In genomic region chr12:122976648-122976975, GRCh38 we compare ENCODE assay signal across 11 cellular contexts. TPM values are rescaled to one million over a fixed set of nuclear protein-coding genes. Genes with fewer than 3 reads are reported as not detected.
DNase-seq lines count a peak whose midpoint lies in the region; ATAC-seq lines count a peak whose summit lies in the region.
"Had no signal": no experiment of that assay in that cellular context is flagged by ENCODE, and none has a peak within 500 bp of the region (broad histone marks: within the 10 kb centered on the region; RNA-seq: fewer than 3 reads in every experiment).

No MANE protein-coding gene starts in this region.

- H3K9me3 ChIP-seq in iPS-15b (ENCODE audit: control insufficient read depth, insufficient read depth, low read length) (no peaks in the 10 kb centered on the region), stomach smooth muscle (ENCODE audit: control insufficient read depth in 2 of 2, low read length in 2 of 2) (no peaks in the 10 kb centered on the region)
- H3K9me3 ChIP-seq: sigmoid colon had no signal

- no peaks in the 10 kb centered on the region for H3K9me3 Mint-ChIP-seq in activated naive CD4-positive, alpha-beta T cell treated with anti-CD3 and anti-CD28 coated beads, Interleukin-2, amount 10 ng/mL, durations not matched to agents 7 days and 5 days
- H3K9me3 Mint-ChIP-seq in activated naive CD4-positive, alpha-beta T cell treated with anti-CD3 and anti-CD28 coated beads, Interleukin-2, amount 50 U/mL, for 72 hours = no peaks in the 10 kb centered on the region
- no peaks in the 10 kb centered on the region for H3K9me3 Mint-ChIP-seq in activated CD8-positive, alpha-beta T cell treated with anti-CD3 and anti-CD28 coated beads, Interleukin-2, amount 10 ng/mL, durations not matched to agents 7 days and 5 days (ENCODE audit: insufficient read depth)

- DNase-seq in activated naive CD4-positive, alpha-beta T cell treated with anti-CD3 and anti-CD28 coated beads, Interleukin-2, amount 10 ng/mL, durations not matched to agents 7 days and 5 days = no peak
- no peak for DNase-seq in activated naive CD4-positive, alpha-beta T cell treated with anti-CD3 and anti-CD28 coated beads, Interleukin-2, amount 50 U/mL, for 72 hours (ENCODE audit: low spot score in 2 of 2)
- DNase-seq in activated CD8-positive, alpha-beta T cell treated with anti-CD3 and anti-CD28 coated beads, Interleukin-2, amount 10 ng/mL, durations not matched to agents 7 days and 5 days = no peak
- no peak for DNase-seq in NCI-H1694 (lab: John Stamatoyannopoulos, UW)
- DNase-seq in middle frontal gyrus (ENCODE audit: extremely low spot score, low spot score) = no peak
- DNase-seq: NCI-H1436 treated with DMSO at 0.1 percent for 48 hours, SHP77, sigmoid colon had no signal

- H3K27me3 ChIP-seq in iPS-15b (ENCODE audit: control insufficient read depth, insufficient read depth, low read length) = no peaks in the 10 kb centered on the region
- no peaks in the 10 kb centered on the region for H3K27me3 ChIP-seq in stomach smooth muscle (ENCODE audit: control insufficient read depth in 1 of 2, insufficient read depth in 2 of 2, low read length in 2 of 2)
- H3K27me3 ChIP-seq: sigmoid colon had no signal

- H3K27me3 Mint-ChIP-seq in activated naive CD4-positive, alpha-beta T cell treated with anti-CD3 and anti-CD28 coated beads, Interleukin-2, amount 10 ng/mL, durations not matched to agents 7 days and 5 days = peaks cover 7% of the 10 kb centered on the region
- no peaks in the 10 kb centered on the region for H3K27me3 Mint-ChIP-seq in activated CD8-positive, alpha-beta T cell treated with anti-CD3 and anti-CD28 coated beads, Interleukin-2, amount 10 ng/mL, durations not matched to agents 7 days and 5 days (ENCODE audit: low read depth)

- H3K9ac ChIP-seq in iPS-15b (ENCODE audit: low read depth, low read length) (peak overlapping the region; percentile 5), stomach smooth muscle (ENCODE audit: low read length in 2 of 2) (peak overlapping the region; percentile 22 to 96)

- no peak overlapping the region for H3K27ac ChIP-seq in stomach smooth muscle (ENCODE audit: low read length)

- H3K4me1 ChIP-seq in iPS-15b (ENCODE audit: control insufficient read depth, insufficient read depth, low read length) (peaks cover 3% of the 10 kb centered on the region), stomach smooth muscle (ENCODE audit: control insufficient read depth, insufficient read depth, low read length) (peaks cover 49% of the 10 kb centered on the region)

- peaks cover 52% of the 10 kb centered on the region for H3K4me1 Mint-ChIP-seq in activated naive CD4-positive, alpha-beta T cell treated with anti-CD3 and anti-CD28 coated beads, Interleukin-2, amount 10 ng/mL, durations not matched to agents 7 days and 5 days
- peaks cover 49% of the 10 kb centered on the region for H3K4me1 Mint-ChIP-seq in activated CD8-positive, alpha-beta T cell treated with anti-CD3 and anti-CD28 coated beads, Interleukin-2, amount 10 ng/mL, durations not matched to agents 7 days and 5 days (ENCODE audit: low read depth)

- H3K36me3 Mint-ChIP-seq in activated naive CD4-positive, alpha-beta T cell treated with anti-CD3 and anti-CD28 coated beads, Interleukin-2, amount 10 ng/mL, durations not matched to agents 7 days and 5 days = peaks cover 11% of the 10 kb centered on the region
- H3K36me3 Mint-ChIP-seq in activated naive CD4-positive, alpha-beta T cell treated with anti-CD3 and anti-CD28 coated beads, Interleukin-2, amount 50 U/mL, for 72 hours = peaks cover 13 to 18% of the 10 kb centered on the region in 2 donors
- peaks cover 18% of the 10 kb centered on the region for H3K36me3 Mint-ChIP-seq in activated CD8-positive, alpha-beta T cell treated with anti-CD3 and anti-CD28 coated beads, Interleukin-2, amount 10 ng/mL, durations not matched to agents 7 days and 5 days (ENCODE audit: low read depth)

- peak overlapping the region; percentile 45 for H3K27ac Mint-ChIP-seq in activated naive CD4-positive, alpha-beta T cell treated with anti-CD3 and anti-CD28 coated beads, Interleukin-2, amount 10 ng/mL, durations not matched to agents 7 days and 5 days
- peak overlapping the region in 1 of 2 donors; percentile 36 for H3K27ac Mint-ChIP-seq in activated naive CD4-positive, alpha-beta T cell treated with anti-CD3 and anti-CD28 coated beads, Interleukin-2, amount 50 U/mL, for 72 hours
- no peak overlapping the region for H3K27ac Mint-ChIP-seq in activated CD8-positive, alpha-beta T cell treated with anti-CD3 and anti-CD28 coated beads, Interleukin-2, amount 10 ng/mL, durations not matched to agents 7 days and 5 days

- H3K36me3 ChIP-seq in iPS-15b (ENCODE audit: control insufficient read depth, insufficient read depth, low read length) (peaks cover 7% of the 10 kb centered on the region), stomach smooth muscle (ENCODE audit: control insufficient read depth in 2 of 2, insufficient read depth in 2 of 2, low read length in 2 of 2) (peaks cover 0 to 9% of the 10 kb centered on the region in 2 donors)

- POLR2A ChIA-PET in activated CD8-positive, alpha-beta T cell treated with anti-CD3 and anti-CD28 coated beads, Interleukin-2, amount 10 ng/mL, durations not matched to agents 7 days and 5 days (lab: Charles Lee) = interaction anchor here (1.1 to 3.0 kb wide), 2 partner anchors 99 to 130 kb away, joined by 4 to 21 read pairs; no protein-coding TSS in a partner anchor

- ATAC-seq in activated naive CD4-positive, alpha-beta T cell treated with anti-CD3 and anti-CD28 coated beads, Interleukin-2, amount 50 U/mL, for 72 hours = no peak
- no peak for ATAC-seq in activated CD8-positive, alpha-beta T cell treated with anti-CD3 and anti-CD28 coated beads, Interleukin-2, amount 10 ng/mL, durations not matched to agents 7 days and 5 days
- no peak for ATAC-seq in GM21619 (IDR thresholded peaks at IDR 0.05; ENCODE audit: unreplicated experiment)

- CTCF ChIA-PET in activated naive CD4-positive, alpha-beta T cell treated with anti-CD3 and anti-CD28 coated beads, Interleukin-2, amount 10 ng/mL, durations not matched to agents 7 days and 5 days (lab: Charles Lee) = interaction anchor here (1.6 kb wide), 1 partner anchor 99 kb away, joined by 3 read pairs; no protein-coding TSS in a partner anchor
- CTCF ChIA-PET in activated CD8-positive, alpha-beta T cell treated with anti-CD3 and anti-CD28 coated beads, Interleukin-2, amount 10 ng/mL, durations not matched to agents 7 days and 5 days (lab: Charles Lee) = interaction anchor here (1.0 to 3.4 kb wide), 3 partner anchors 9 to 261 kb away, joined by 3 to 14 read pairs (median 7); no protein-coding TSS in a partner anchor

- peak overlapping the region; percentile 98 for H3K4me3 Mint-ChIP-seq in activated naive CD4-positive, alpha-beta T cell treated with anti-CD3 and anti-CD28 coated beads, Interleukin-2, amount 10 ng/mL, durations not matched to agents 7 days and 5 days
- peak overlapping the region; percentile 12 for H3K4me3 Mint-ChIP-seq in activated CD8-positive, alpha-beta T cell treated with anti-CD3 and anti-CD28 coated beads, Interleukin-2, amount 10 ng/mL, durations not matched to agents 7 days and 5 days

- H3K4me3 ChIP-seq in iPS-15b (ENCODE audit: low read depth, low read length) (no peak overlapping the region), stomach smooth muscle (ENCODE audit: low read length in 2 of 2) (no peak overlapping the region)

RNA-seq across cellular contexts. Expression of gene OGFOD2, which starts 1.6 kb away (rescaled TPM):
- 10 to 100 TPM; 30.3 to 30.8 TPM for total RNA-seq in activated naive CD4-positive, alpha-beta T cell treated with anti-CD3 and anti-CD28 coated beads, Interleukin-2, amount 50 U/mL, for 72 hours
- 10 to 100 TPM; 24.1 to 27.0 TPM for total RNA-seq in activated CD8-positive, alpha-beta T cell treated with anti-CD3 and anti-CD28 coated beads, Interleukin-2, amount 10 ng/mL, durations not matched to agents 7 days and 5 days

RNA-seq across cellular contexts. Expression of gene ARL6IP4, which starts 3.9 kb away (rescaled TPM):
- 100 to 1,000 TPM in 1 of 2 donors, 10 to 100 TPM in 1; 99.9 to 180 TPM for total RNA-seq in activated naive CD4-positive, alpha-beta T cell treated with anti-CD3 and anti-CD28 coated beads, Interleukin-2, amount 50 U/mL, for 72 hours
- total RNA-seq in activated CD8-positive, alpha-beta T cell treated with anti-CD3 and anti-CD28 coated beads, Interleukin-2, amount 10 ng/mL, durations not matched to agents 7 days and 5 days = 100 to 1,000 TPM; 204 to 213 TPM

RNA-seq across cellular contexts. Expression of gene ABCB9, which starts 10.3 kb away (rescaled TPM):
- 1 to 10 TPM; 8.9 to 9.5 TPM for total RNA-seq in activated naive CD4-positive, alpha-beta T cell treated with anti-CD3 and anti-CD28 coated beads, Interleukin-2, amount 50 U/mL, for 72 hours
- 1 to 10 TPM; 5.9 to 6.0 TPM for total RNA-seq in activated CD8-positive, alpha-beta T cell treated with anti-CD3 and anti-CD28 coated beads, Interleukin-2, amount 10 ng/mL, durations not matched to agents 7 days and 5 days
